21 cellular contexts compared by ENCODE assay signal in the genomic region with DNA sequence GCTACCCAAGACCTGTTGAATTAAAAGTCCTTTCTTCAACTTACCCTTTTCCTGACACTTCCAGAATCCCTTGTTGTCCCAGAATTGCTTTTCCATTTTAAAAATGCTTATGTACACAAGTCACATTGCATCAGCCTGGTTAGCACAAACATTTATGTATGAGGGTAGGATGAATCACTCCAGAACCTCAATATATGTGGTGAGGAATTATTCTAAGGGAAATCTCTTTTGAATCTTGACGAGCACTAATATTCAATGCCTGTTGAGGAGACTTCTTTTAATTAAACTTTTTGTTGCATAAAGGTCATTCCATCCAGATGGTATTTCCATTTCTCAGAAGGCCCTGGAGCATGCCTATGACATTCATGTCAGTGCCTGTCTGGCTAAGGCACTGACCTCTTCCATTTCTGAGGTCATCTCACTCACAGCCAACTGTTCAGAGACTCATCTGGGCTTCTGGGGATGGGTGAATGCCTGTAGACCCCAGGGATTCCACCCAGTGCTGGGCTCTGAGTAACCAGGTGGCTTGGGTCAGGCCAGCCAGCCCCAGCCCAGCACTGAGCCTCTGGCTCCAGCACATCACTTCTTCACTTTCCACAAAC. TPM values are rescaled to one million over a fixed set of nuclear protein-coding genes. Genes with fewer than 3 reads are reported as not detected.
A peak's percentile ranks its signal among the peaks of the same experiment; 100 is the strongest.
DNase-seq lines count a peak whose midpoint lies in the region; ATAC-seq and TF ChIP-seq lines count a peak whose summit lies in the region.
"Had no signal": no experiment of that assay in that cellular context is flagged by ENCODE, and none has a peak within 500 bp of the region (broad histone marks: within the 10 kb centered on the region; RNA-seq: fewer than 3 reads in every experiment).

No MANE protein-coding gene starts in this region.

- no peak for ATAC-seq in HG03280 (IDR thresholded peaks at IDR 0.05; ENCODE audit: unreplicated experiment)
- ATAC-seq: lower lobe of right lung; naive thymus-derived CD4-positive, alpha-beta T cell had no signal

- no peak for TF ChIP-seq POLR2A in vagina (IDR thresholded peaks at IDR 0.05)

- H3K79me2 ChIP-seq in PC-9 (ENCODE audit: low read depth), result no peaks in the 10 kb centered on the region

- H3F3A ChIP-seq in PC-9 (ENCODE audit: insufficient read depth, low read depth), result no peaks in the 10 kb centered on the region

- H3K9me3 ChIP-seq in PC-9 (ENCODE audit: insufficient read depth, low read depth) (no peaks in the 10 kb centered on the region), vagina (no peaks in the 10 kb centered on the region)
- H3K9me3 ChIP-seq: lower lobe of right lung, suprapubic skin had no signal

- POLR2A ChIA-PET in PC-9 (lab: Charles Lee; ENCODE audit: unreplicated experiment), result no interaction called here

- H3K4me3 ChIP-seq in PC-9 (no peak overlapping the region), cardiac fibroblast (replicated peaks in 1 of 2; ENCODE audit: low read depth in 2 of 2, low read length in 2 of 2) (no peak overlapping the region), vagina (no peak overlapping the region)
- H3K4me3 ChIP-seq: coronary artery, lower lobe of right lung, suprapubic skin had no signal

- TF ChIP-seq CTCF in PC-9 (conservative IDR thresholded peaks at IDR 0.05) (no peak), cardiac fibroblast (IDR thresholded peaks at IDR 0.05; ENCODE audit: low read depth, low read length) (no peak), vagina (IDR thresholded peaks at IDR 0.05) (no peak)

- H3K4me1 ChIP-seq in PC-9 (replicated peaks; ENCODE audit: insufficient read depth) (peaks cover 11% of the 10 kb centered on the region; the same call in 1 of the 2 replicates), vagina (no peaks in the 10 kb centered on the region)
- H3K4me1 ChIP-seq: lower lobe of right lung, suprapubic skin had no signal

- H3K27me3 ChIP-seq in PC-9 (ENCODE audit: insufficient read depth, low read depth), result no peaks in the 10 kb centered on the region
- no peaks in the 10 kb centered on the region for H3K27me3 ChIP-seq in vagina
- H3K27me3 ChIP-seq: suprapubic skin had no signal

- no peak overlapping the region for H2AFZ ChIP-seq in PC-9

- peak overlapping the region; percentile 33 for H3K4me2 ChIP-seq in PC-9

- H3K36me3 ChIP-seq in PC-9 (ENCODE audit: low read depth), result no peaks in the 10 kb centered on the region
- H3K36me3 ChIP-seq in vagina, result no peaks in the 10 kb centered on the region
- H3K36me3 ChIP-seq: lower lobe of right lung, suprapubic skin had no signal

- no peaks in the 10 kb centered on the region for H3K9me2 ChIP-seq in PC-9 (ENCODE audit: insufficient read depth)

- H4K20me1 ChIP-seq in PC-9 (ENCODE audit: insufficient read depth), result no peaks in the 10 kb centered on the region

- peak; percentile 6 for DNase-seq in GM04503 (ENCODE audit: low read depth)
- DNase-seq in PC-9, result no peak
- DNase-seq in cardiac fibroblast (ENCODE audit: low read depth in 2 of 2), result peak; percentile 2 to 74
- peak; percentile 18 for DNase-seq in non-pigmented ciliary epithelial cell (ENCODE audit: low read depth)
- no peak for DNase-seq in central memory CD4-positive, alpha-beta T cell
- no peak for DNase-seq in vagina (ENCODE audit: extremely low spot score in 2 of 2)
- DNase-seq in activated T-cell treated with anti-CD3 and anti-CD28 coated beads, Interleukin-2, amount 50 U/mL, for 48 hours, result no peak
- DNase-seq: activated B cell treated with CpG ODN at 0.5 μM for 24 hours; activated CD8-positive, alpha-beta memory T cell treated with anti-CD3 and anti-CD28 coated beads for 24 hours; glutamatergic neuron; H9; immature natural killer cell; lower lobe of right lung; naive thymus-derived CD4-positive, alpha-beta T cell; NCI-H226; Right ventricle myocardium superior; T-helper 1 cell had no signal

- H3K27ac ChIP-seq in PC-9, result peak overlapping the region; percentile 40
- H3K27ac ChIP-seq in vagina, result no peak overlapping the region
- H3K27ac ChIP-seq: coronary artery, lower lobe of right lung, suprapubic skin had no signal

- intact Hi-C loops in PC-9 (cut with micrococcal nuclease; ENCODE audit: unreplicated experiment), result no loop called here
- intact Hi-C loops in vagina (cut with DNase I), result no loop called here

- CTCF ChIA-PET in PC-9 (lab: Charles Lee), result no interaction called here

- no TSS peak for BruUV-seq in PC-9 (replicated peaks; lab: Mats Ljungman, UMichigan)

RNA-seq across cellular contexts. Expression of gene ACMSD, which starts 28.2 kb away (rescaled TPM):
- total RNA-seq in PC-9 (2021) (not detected in 2 replicates), vagina (not detected)
- total RNA-seq: activated B cell treated with CpG ODN at 0.5 μM for 24 hours; H9; lower lobe of right lung; naive thymus-derived CD4-positive, alpha-beta T cell; posterior vena cava; Right ventricle myocardium superior had no signal

RNA-seq across cellular contexts. Expression of gene CCNT2, which starts 52.0 kb away (rescaled TPM):
- total RNA-seq in PC-9 (2021), result 19.1 and 26.2 TPM in 2 replicates
- total RNA-seq in vagina, result 34.6 TPM

Comparison
In these comparisons a context has a peak if more than half of its experiments do, and no peak if none do; other contexts are left out.
1. DNase-seq: peak in GM04503 (single experiment), cardiac fibroblast (2 of 2) and non-pigmented ciliary epithelial cell (single experiment); none in PC-9 (0 of 2), central memory CD4-positive, alpha-beta T cell (single experiment), vagina (0 of 2) and activated T-cell treated with anti-CD3 and anti-CD28 coated beads, Interleukin-2, amount 50 U/mL, for 48 hours (0 of 2).